ENCODE assay signal across 20 cellular contexts in genomic region chr14:90388982-90389381, GRCh38. TPM values are rescaled to one million over a fixed set of nuclear protein-coding genes. Genes with fewer than 3 reads are reported as not detected.
DNase-seq lines count a peak whose midpoint lies in the region; ATAC-seq and TF ChIP-seq lines count a peak whose summit lies in the region.
"Had no signal": no experiment of that assay in that cellular context is flagged by ENCODE, and none has a peak within 500 bp of the region (broad histone marks: within the 10 kb centered on the region; RNA-seq: fewer than 3 reads in every experiment).

No MANE protein-coding gene starts in this region.

- TF ChIP-seq CTCF in epithelial cell of esophagus (IDR thresholded peaks at IDR 0.05; ENCODE audit: insufficient read depth, low read depth, low read length, missing control alignments) = no peak

- no peak overlapping the region for H2AFZ ChIP-seq in Karpas-422 (ENCODE audit: low read length)

- no peak overlapping the region for H3K4me3 Mint-ChIP-seq in activated naive CD8-positive, alpha-beta T cell
- H3K4me3 Mint-ChIP-seq in activated naive CD8-positive, alpha-beta T cell treated with anti-CD3 and anti-CD28 coated beads for 36 hours = no peak overlapping the region
- H3K4me3 Mint-ChIP-seq: CD8-positive, alpha-beta memory T cell had no signal

- H3K27ac ChIP-seq in skeletal muscle tissue (ENCODE audit: low read depth, low read length) = peak overlapping the region; percentile 37
- no peak overlapping the region for H3K27ac ChIP-seq in Karpas-422 (ENCODE audit: low read length)
- H3K27ac ChIP-seq: tibial artery had no signal

- no peaks in the 10 kb centered on the region for H3K27me3 ChIP-seq in skeletal muscle tissue (ENCODE audit: control insufficient read depth in 3 of 3, insufficient read depth in 3 of 3, low read length in 3 of 3)
- H3K27me3 ChIP-seq in Karpas-422 (ENCODE audit: low read length) = no peaks in the 10 kb centered on the region
- H3K27me3 ChIP-seq: tibial artery had no signal

- no peaks in the 10 kb centered on the region for H3K36me3 Mint-ChIP-seq in activated naive CD8-positive, alpha-beta T cell
- no peaks in the 10 kb centered on the region for H3K36me3 Mint-ChIP-seq in activated naive CD8-positive, alpha-beta T cell treated with anti-CD3 and anti-CD28 coated beads for 36 hours
- H3K36me3 Mint-ChIP-seq: CD8-positive, alpha-beta memory T cell had no signal

- H3K79me2 ChIP-seq in Karpas-422 (ENCODE audit: low read length) = no peaks in the 10 kb centered on the region

- H3K4me3 ChIP-seq in epithelial cell of esophagus (ENCODE audit: low read length) (no peak overlapping the region), skeletal muscle tissue (ENCODE audit: low read length in 3 of 3) (no peak overlapping the region), Karpas-422 (ENCODE audit: low read length) (no peak overlapping the region)
- H3K4me3 ChIP-seq: lung, smooth muscle cell, tibial artery had no signal

- H3K4me2 ChIP-seq in Karpas-422 (ENCODE audit: low read depth, low read length, poor library complexity, severe bottlenecking) = no peak overlapping the region
- H3K4me2 ChIP-seq: smooth muscle cell had no signal

- H3K9me2 ChIP-seq in Karpas-422 (replicated peaks; ENCODE audit: insufficient read depth, low read length) = no peaks in the 10 kb centered on the region

- no peaks in the 10 kb centered on the region for H3K9me3 Mint-ChIP-seq in activated naive CD8-positive, alpha-beta T cell (ENCODE audit: low read depth)
- H3K9me3 Mint-ChIP-seq in activated naive CD8-positive, alpha-beta T cell treated with anti-CD3 and anti-CD28 coated beads for 36 hours = no peaks in the 10 kb centered on the region
- H3K9me3 Mint-ChIP-seq: CD8-positive, alpha-beta memory T cell had no signal

- H3K9ac ChIP-seq in skeletal muscle tissue (ENCODE audit: low read depth in 1 of 3, low read length in 3 of 3) = no peak overlapping the region
- no peak overlapping the region for H3K9ac ChIP-seq in Karpas-422 (ENCODE audit: low read length)
- H3K9ac ChIP-seq: KMS-11 had no signal

- H3K9me3 ChIP-seq in skeletal muscle tissue (ENCODE audit: control insufficient read depth in 3 of 3, low read length in 3 of 3) = no peaks in the 10 kb centered on the region
- no peaks in the 10 kb centered on the region for H3K9me3 ChIP-seq in Karpas-422 (ENCODE audit: low read length)
- H3K9me3 ChIP-seq: tibial artery had no signal

- ATAC-seq in HG03469 (IDR thresholded peaks at IDR 0.05; ENCODE audit: unreplicated experiment) = no peak

- peaks cover 11 to 21% (median 15%) of the 10 kb centered on the region in 3 donors for H3K4me1 ChIP-seq in skeletal muscle tissue (ENCODE audit: control insufficient read depth in 3 of 3, insufficient read depth in 3 of 3, low read length in 3 of 3)
- peaks cover 8% of the 10 kb centered on the region for H3K4me1 ChIP-seq in Karpas-422 (ENCODE audit: low read length)

- H4K20me1 ChIP-seq in Karpas-422 (ENCODE audit: insufficient read depth, low read depth, low read length) = no peaks in the 10 kb centered on the region

- H3K27me3 Mint-ChIP-seq in activated naive CD8-positive, alpha-beta T cell = no peaks in the 10 kb centered on the region
- no peaks in the 10 kb centered on the region for H3K27me3 Mint-ChIP-seq in activated naive CD8-positive, alpha-beta T cell treated with anti-CD3 and anti-CD28 coated beads for 36 hours
- H3K27me3 Mint-ChIP-seq: CD8-positive, alpha-beta memory T cell had no signal

- no peak for DNase-seq in activated naive CD8-positive, alpha-beta T cell treated with anti-CD3 and anti-CD28 coated beads for 36 hours
- peak; percentile 33 for DNase-seq in HT1080 (ENCODE audit: low read depth)
- peak; percentile 47 for DNase-seq in epithelial cell of esophagus (ENCODE audit: low read depth)
- DNase-seq in Karpas-422 = no peak
- DNase-seq: activated CD4-positive, CD25-positive, alpha-beta regulatory T cell treated with anti-CD3 and anti-CD28 coated beads, Interleukin-2, amount 50 U/mL, for 72 hours; activated CD8-positive, alpha-beta memory T cell treated with anti-CD3 and anti-CD28 coated beads, Interleukin-2, amount 50 U/mL, for 48 hours; activated naive CD4-positive, alpha-beta T cell; AML-193; CD8-positive, alpha-beta memory T cell; cerebellar nuclear complex; hypothalamus; NCI-H1694 treated with DMSO at 0.1 percent for 48 hours; stimulated activated naive CD4-positive, alpha-beta T cell treated with Interleukin-2 at 50 U/mL for 16 hours; tibial artery had no signal

- peak overlapping the region; percentile 75 for H3K27ac Mint-ChIP-seq in activated naive CD8-positive, alpha-beta T cell
- no peak overlapping the region for H3K27ac Mint-ChIP-seq in activated naive CD8-positive, alpha-beta T cell treated with anti-CD3 and anti-CD28 coated beads for 36 hours

- H3K4me1 Mint-ChIP-seq in activated naive CD8-positive, alpha-beta T cell (ENCODE audit: low read depth) = peaks cover 37% of the 10 kb centered on the region
- peaks cover 30% of the 10 kb centered on the region for H3K4me1 Mint-ChIP-seq in activated naive CD8-positive, alpha-beta T cell treated with anti-CD3 and anti-CD28 coated beads for 36 hours

- H3K36me3 ChIP-seq in skeletal muscle tissue (ENCODE audit: control insufficient read depth in 3 of 3, insufficient read depth in 3 of 3, low read length in 3 of 3) (no peaks in the 10 kb centered on the region), Karpas-422 (ENCODE audit: insufficient read depth, low read length) (no peaks in the 10 kb centered on the region)
- H3K36me3 ChIP-seq: tibial artery had no signal

RNA-seq across cellular contexts. Expression of gene CALM1, which starts 7.8 kb away (rescaled TPM):
- total RNA-seq in activated naive CD8-positive, alpha-beta T cell treated with anti-CD3 and anti-CD28 coated beads for 36 hours = 100 to 1,000 TPM; 437 to 439 TPM
- 285 and 648 TPM in 2 replicates for total RNA-seq in HT1080 (2014; rRNA removed; shearing (Covaris generic))
- polyA plus RNA-seq in HT1080 (2015; cell fraction: cytosol; rRNA removed) = 423 and 424 TPM in 2 replicates
- 247 and 253 TPM in 2 replicates for polyA plus RNA-seq in HT1080 (2015; cell fraction: nucleus; rRNA removed)
- total RNA-seq in skeletal muscle tissue = 99.7 TPM
- total RNA-seq in Karpas-422 (2014; rRNA removed; shearing (Covaris generic); ENCODE audit: low replicate concordance) = 560 and 724 TPM in 2 replicates

RNA-seq across cellular contexts. Expression of gene NRDE2, which starts 57.2 kb away (rescaled TPM):
- total RNA-seq in activated naive CD8-positive, alpha-beta T cell treated with anti-CD3 and anti-CD28 coated beads for 36 hours = 10 to 100 TPM; 23.2 to 25.4 TPM
- total RNA-seq in HT1080 (2014; rRNA removed; shearing (Covaris generic)) = 9.7 and 16.4 TPM in 2 replicates
- 7.1 and 7.3 TPM in 2 replicates for polyA plus RNA-seq in HT1080 (2015; cell fraction: cytosol; rRNA removed)
- 25.2 and 31.7 TPM in 2 replicates for polyA plus RNA-seq in HT1080 (2015; cell fraction: nucleus; rRNA removed)
- total RNA-seq in skeletal muscle tissue = 14.6 TPM
- total RNA-seq in Karpas-422 (2014; rRNA removed; shearing (Covaris generic); ENCODE audit: low replicate concordance) = 19.5 and 22.3 TPM in 2 replicates

Comparison
In these comparisons a context has a peak if more than half of its experiments do, and no peak if none do; other contexts are left out.
1. DNase-seq: peak in HT1080 (single experiment) and epithelial cell of esophagus (single experiment); none in activated naive CD8-positive, alpha-beta T cell treated with anti-CD3 and anti-CD28 coated beads for 36 hours (single experiment) and Karpas-422 (single experiment).